In genomic region chr19:3114018-3114726, GRCh38 we compare ENCODE assay signal across 15 cellular contexts. TPM values are rescaled to one million over a fixed set of nuclear protein-coding genes. Genes with fewer than 3 reads are reported as not detected.
DNase-seq lines count a peak whose midpoint lies in the region; ATAC-seq and TF ChIP-seq lines count a peak whose summit lies in the region.
"Had no signal": no experiment of that assay in that cellular context is flagged by ENCODE, and none has a peak within 500 bp of the region (broad histone marks: within the 10 kb centered on the region; RNA-seq: fewer than 3 reads in every experiment).

No MANE protein-coding gene starts in this region.

- no peak overlapping the region for H3K4me3 Mint-ChIP-seq in neural progenitor cell
- H3K4me3 Mint-ChIP-seq: CD4-positive, alpha-beta T cell had no signal

- H3K36me3 ChIP-seq in cardiac muscle cell (peaks cover 6% of the 10 kb centered on the region), right atrium auricular region (peaks cover 48% of the 10 kb centered on the region), neural progenitor cell (no peaks in the 10 kb centered on the region)

- H3K9me3 Mint-ChIP-seq in neural progenitor cell = no peaks in the 10 kb centered on the region
- H3K9me3 Mint-ChIP-seq: CD4-positive, alpha-beta T cell had no signal

- no peak overlapping the region for H2AFZ ChIP-seq in neural progenitor cell (replicated peaks)

- H3K4me3 ChIP-seq in cardiac muscle cell (no peak overlapping the region), right atrium auricular region (no peak overlapping the region), neural progenitor cell (no peak overlapping the region)

- intact Hi-C loops in Right ventricle myocardium inferior (cut with DNase I) = no loop called here
- intact Hi-C loops in cardiac septum (cut with DNase I) = no loop called here

- H3K36me3 Mint-ChIP-seq in neural progenitor cell = no peaks in the 10 kb centered on the region

- H3K9ac ChIP-seq in neural progenitor cell = peak overlapping the region; percentile 3

- DNase-seq in Right ventricle myocardium inferior (ENCODE audit: missing footprints) = no peak
- DNase-seq in cardiac septum (ENCODE audit: low spot score) = no peak
- DNase-seq in cardiac muscle cell (ENCODE audit: low read depth in 1 of 2, low spot score in 1 of 2) = no peak
- no peak for DNase-seq in right atrium auricular region (ENCODE audit: low spot score)
- no peak for DNase-seq in neural progenitor cell (ENCODE audit: low spot score)
- no peak for DNase-seq in NCI-H1105 (lab: John Stamatoyannopoulos, UW)
- DNase-seq in stimulated activated CD4-positive, alpha-beta T cell treated with anti-CD3 and anti-CD28 coated beads, Interleukin-2, amount 100 ng/mL, for 24 hours = no peak
- DNase-seq in stimulated activated CD4-positive, alpha-beta T cell treated with anti-CD3 and anti-CD28 coated beads, Interleukin-15, amount 100 ng/mL, for 24 hours = no peak
- DNase-seq: C1 segment of cervical spinal cord; Calu3; CD4-positive, alpha-beta T cell; DMS 273 treated with DMSO at 0.1 percent for 48 hours; H7 had no signal

- H3F3A ChIP-seq in neural progenitor cell (ENCODE audit: low read depth) = no peaks in the 10 kb centered on the region

- H3K4me1 ChIP-seq in cardiac muscle cell (ENCODE audit: low read depth) (no peaks in the 10 kb centered on the region), right atrium auricular region (peaks cover 0 to 17% of the 10 kb centered on the region in 2 donors), neural progenitor cell (no peaks in the 10 kb centered on the region)

- H3K27ac Mint-ChIP-seq in neural progenitor cell = no peak overlapping the region
- H3K27ac Mint-ChIP-seq: CD4-positive, alpha-beta T cell had no signal

- H3K4me2 ChIP-seq in neural progenitor cell = no peak overlapping the region

- no peaks in the 10 kb centered on the region for H3K79me2 ChIP-seq in neural progenitor cell (ENCODE audit: low read depth)

- H3K9me3 ChIP-seq in cardiac muscle cell (ENCODE audit: low read depth) (no peaks in the 10 kb centered on the region), right atrium auricular region (no peaks in the 10 kb centered on the region), neural progenitor cell (ENCODE audit: low read depth) (no peaks in the 10 kb centered on the region)

- H3K27me3 Mint-ChIP-seq in neural progenitor cell (ENCODE audit: insufficient read depth, low read depth) = no peaks in the 10 kb centered on the region
- H3K27me3 Mint-ChIP-seq: CD4-positive, alpha-beta T cell had no signal

- peak; percentile 21 for ATAC-seq in Right ventricle myocardium inferior

- peaks cover 8% of the 10 kb centered on the region for H3K4me1 Mint-ChIP-seq in neural progenitor cell

- H4K20me1 ChIP-seq in neural progenitor cell (ENCODE audit: low read depth) = peaks cover 33% of the 10 kb centered on the region

- H3K27ac ChIP-seq in cardiac muscle cell (peak overlapping the region; percentile 54), right atrium auricular region (peak overlapping the region; percentile 37 to 59), neural progenitor cell (no peak overlapping the region)
- H3K27ac ChIP-seq: 22Rv1 had no signal

- TF ChIP-seq CTCF in cardiac muscle cell (IDR thresholded peaks at IDR 0.05; ENCODE audit: low read depth, low read length) (no peak), right atrium auricular region (IDR thresholded peaks at IDR 0.05) (no peak), neural progenitor cell (IDR thresholded peaks at IDR 0.05) (no peak)

- H3K27me3 ChIP-seq in cardiac muscle cell (no peaks in the 10 kb centered on the region), right atrium auricular region (no peaks in the 10 kb centered on the region), neural progenitor cell (no peaks in the 10 kb centered on the region)

RNA-seq across cellular contexts. Expression of gene GNA11, which starts 20.0 kb away (rescaled TPM):
- total RNA-seq in Right ventricle myocardium inferior = 64.7 TPM
- 60.9 TPM for total RNA-seq in cardiac septum
- total RNA-seq in cardiac muscle cell = 36.5 and 47.5 TPM in 2 replicates
- 60.8 and 63.3 TPM in 2 replicates for polyA plus RNA-seq in cardiac muscle cell
- total RNA-seq in right atrium auricular region = 10 to 100 TPM; 58.4 to 77.9 TPM
- total RNA-seq in neural progenitor cell (ENCODE audit: low replicate concordance) = 12.4 and 19.5 TPM in 2 replicates

RNA-seq across cellular contexts. Expression of gene GNA15, which starts 21.7 kb away (rescaled TPM):
- total RNA-seq in Right ventricle myocardium inferior = 2.9 TPM
- 1.9 TPM for total RNA-seq in cardiac septum
- 0.12 TPM in 1 of 2 replicates, not detected in the other for total RNA-seq in cardiac muscle cell
- polyA plus RNA-seq in cardiac muscle cell = not detected in 2 replicates
- total RNA-seq in right atrium auricular region = 1 to 10 TPM in 1 of 2 donors, under 1 TPM in 1; 0.74 to 3.0 TPM
- total RNA-seq in neural progenitor cell (ENCODE audit: low replicate concordance) = not detected in 2 replicates
- total RNA-seq: Daoy, H7 had no signal

RNA-seq across cellular contexts. Expression of gene TLE5, which starts 51.9 kb away (rescaled TPM):
- total RNA-seq in Right ventricle myocardium inferior (775 TPM), cardiac septum (804 TPM), cardiac muscle cell (612 and 690 TPM in 2 replicates), right atrium auricular region (1,000 to 10,000 TPM in 1 of 2 donors, 100 to 1,000 TPM in 1; 869 to 1,050 TPM), neural progenitor cell (ENCODE audit: low replicate concordance) (54.6 and 148 TPM in 2 replicates)
- polyA plus RNA-seq in cardiac muscle cell = 446 and 487 TPM in 2 replicates
